In the genomic region with DNA sequence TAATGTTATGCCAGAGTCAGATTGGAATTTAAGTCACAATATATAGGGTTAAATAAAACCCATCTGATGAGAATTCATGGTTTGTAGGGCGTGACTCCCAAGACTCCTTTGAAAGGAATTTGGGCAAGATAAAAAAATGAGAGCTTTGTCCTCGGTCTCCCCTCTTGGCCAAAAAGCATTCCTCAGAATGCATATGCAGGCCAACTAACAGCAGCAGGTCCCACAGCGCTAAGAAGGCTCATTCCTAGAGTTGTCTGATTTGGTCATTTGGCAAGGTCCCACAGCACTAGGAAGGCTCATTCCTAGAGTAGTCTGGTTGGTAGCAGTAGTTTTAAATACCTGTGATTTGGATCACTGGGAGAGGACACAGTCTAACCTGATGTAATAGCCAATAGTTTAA, we compare ENCODE assay signal across 27 cellular contexts.
"Had no signal": no experiment of that assay in that cellular context is flagged by ENCODE, and none has a peak within 500 bp of the region (broad histone marks: within the 10 kb centered on the region; RNA-seq: fewer than 3 reads in every experiment).

No MANE protein-coding gene starts in this region.

- H3K27ac Mint-ChIP-seq: effector memory CD8-positive, alpha-beta T cell; immature natural killer cell; naive thymus-derived CD4-positive, alpha-beta T cell; nephron; neural progenitor cell; stimulated activated memory B cell treated with anti-CD40 and anti-IgM and Interleukin-4, amounts not matched to agents 10 μg/mL and 1 μg/mL and 100 μg/mL, for 72 hours had no signal

- DNase-seq: cerebellar nuclear complex; cortex of kidney; effector memory CD8-positive, alpha-beta T cell; hypothalamus; immature natural killer cell; islet precursor cell; kidney glomerular epithelial cell; mesenchymal stem cell; midbrain; naive thymus-derived CD4-positive, alpha-beta T cell; nucleus accumbens; sigmoid colon; spleen; stimulated activated CD4-positive, alpha-beta T cell treated with anti-CD3 and anti-CD28 coated beads, Interleukin-4, amount 100 ng/mL, for 4 hours; stimulated activated naive CD8-positive, alpha-beta T cell treated with anti-CD3 and anti-CD28 coated beads, Interleukin-15, Interleukin-2, amounts not matched to agents 100 U/mL and 50 U/mL, for 24 hours; substantia nigra; transverse colon had no signal

- H3K9me3 ChIP-seq: prostate gland, right atrium auricular region, sigmoid colon, spleen, transverse colon, vagina had no signal

- H3K36me3 Mint-ChIP-seq: neural progenitor cell had no signal

- H3K27me3 ChIP-seq: neural progenitor cell, right atrium auricular region, sigmoid colon, spleen, transverse colon, vagina had no signal

- H3K27me3 Mint-ChIP-seq: effector memory CD8-positive, alpha-beta T cell; naive thymus-derived CD4-positive, alpha-beta T cell; stimulated activated memory B cell treated with anti-CD40 and anti-IgM and Interleukin-4, amounts not matched to agents 10 μg/mL and 1 μg/mL and 100 μg/mL, for 72 hours had no signal

- H3K4me1 ChIP-seq: neural progenitor cell, prostate gland, right atrium auricular region, sigmoid colon, spleen, transverse colon, vagina had no signal

- H3K36me3 ChIP-seq: neural progenitor cell, prostate gland, right atrium auricular region, sigmoid colon, spleen, transverse colon, vagina had no signal

- H3K4me1 Mint-ChIP-seq: immature natural killer cell, nephron, neural progenitor cell had no signal

- H3K27ac ChIP-seq: epithelial cell of prostate, neural progenitor cell, prostate gland, right atrium auricular region, sigmoid colon, skin epidermis, spleen, transverse colon, vagina had no signal

- H2AFZ ChIP-seq: neural progenitor cell had no signal

- ATAC-seq: effector memory CD8-positive, alpha-beta T cell; esophagus mucosa; naive thymus-derived CD4-positive, alpha-beta T cell; stimulated activated memory B cell treated with anti-CD40 and anti-IgM and Interleukin-4, amounts not matched to agents 10 μg/mL and 1 μg/mL and 100 μg/mL, for 72 hours; stimulated activated naive CD8-positive, alpha-beta T cell treated with anti-CD3 and anti-CD28 coated beads, Interleukin-15, Interleukin-2, amounts not matched to agents 100 U/mL and 50 U/mL, for 24 hours had no signal

- H3K4me3 ChIP-seq: neural progenitor cell, prostate gland, right atrium auricular region, sigmoid colon, skin epidermis, spleen, transverse colon, vagina had no signal

- H3K4me2 ChIP-seq: neural progenitor cell had no signal

- H3K9ac ChIP-seq: neural progenitor cell had no signal

- H3K9me3 Mint-ChIP-seq: effector memory CD8-positive, alpha-beta T cell; immature natural killer cell; naive thymus-derived CD4-positive, alpha-beta T cell; neural progenitor cell; stimulated activated memory B cell treated with anti-CD40 and anti-IgM and Interleukin-4, amounts not matched to agents 10 μg/mL and 1 μg/mL and 100 μg/mL, for 72 hours had no signal

- H3K4me3 Mint-ChIP-seq: effector memory CD8-positive, alpha-beta T cell; immature natural killer cell; naive thymus-derived CD4-positive, alpha-beta T cell; nephron; neural progenitor cell; stimulated activated memory B cell treated with anti-CD40 and anti-IgM and Interleukin-4, amounts not matched to agents 10 μg/mL and 1 μg/mL and 100 μg/mL, for 72 hours had no signal

- FAIRE-seq: frontal cortex had no signal
